ENCODE assay signal across 18 cellular contexts in genomic region chr6:38634518-38634917, GRCh38.
"Had no signal": no experiment of that assay in that cellular context is flagged by ENCODE, and none has a peak within 500 bp of the region (broad histone marks: within the 10 kb centered on the region; RNA-seq: fewer than 3 reads in every experiment).

No MANE protein-coding gene starts in this region.

- H3K9me3 Mint-ChIP-seq: activated T-helper 1 cell treated with anti-CD3 and anti-CD28 coated beads, Interleukin-12 subunit alpha, Interleukin-12 subunit beta, Interleukin-2, Interleukin-4 antibody, amounts not matched to agents 30 ng/mL and 10 ng/mL and 1 ng/mL, durations not matched to agents 14 hours and 24 hours and 36 hours; effector memory CD8-positive, alpha-beta T cell had no signal

- H3K36me3 ChIP-seq: ascending aorta, gastrocnemius medialis, heart right ventricle, pancreas had no signal

- H3K4me3 ChIP-seq: ascending aorta, gastrocnemius medialis, heart right ventricle, lung, pancreas had no signal

- H3K9me3 ChIP-seq: ascending aorta, gastrocnemius medialis, pancreas had no signal

- DNase-seq: activated CD4-positive, alpha-beta T cell treated with anti-CD3 and anti-CD28 coated beads, Interleukin-2, amount 50 U/mL, for 1 hour; activated CD8-positive, alpha-beta memory T cell treated with anti-CD3 and anti-CD28 coated beads for 24 hours; activated naive CD8-positive, alpha-beta T cell treated with anti-CD3 and anti-CD28 coated beads, Interleukin-2, amount 10 ng/mL, durations not matched to agents 7 days and 5 days; dermis blood vessel endothelial cell; effector memory CD8-positive, alpha-beta T cell; gastrocnemius medialis; heart right ventricle; left cardiac atrium; naive thymus-derived CD4-positive, alpha-beta T cell; pancreas; stimulated activated CD4-positive, alpha-beta T cell treated with anti-CD3 and anti-CD28 coated beads, Interleukin-4, amount 100 ng/mL, for 24 hours; stimulated activated naive CD4-positive, alpha-beta T cell treated with Interleukin-2 at 50 U/mL for 16 hours; trophoblast cell had no signal

- H3K27me3 ChIP-seq: ascending aorta, gastrocnemius medialis, heart right ventricle, pancreas had no signal

- ATAC-seq: effector memory CD8-positive, alpha-beta T cell; gastrocnemius medialis; naive thymus-derived CD4-positive, alpha-beta T cell; pancreas had no signal

- H3K27me3 Mint-ChIP-seq: activated naive CD8-positive, alpha-beta T cell treated with anti-CD3 and anti-CD28 coated beads, Interleukin-2, amount 10 ng/mL, durations not matched to agents 7 days and 5 days; effector memory CD8-positive, alpha-beta T cell; naive thymus-derived CD4-positive, alpha-beta T cell had no signal

- H3K27ac Mint-ChIP-seq: activated naive CD8-positive, alpha-beta T cell treated with anti-CD3 and anti-CD28 coated beads, Interleukin-2, amount 10 ng/mL, durations not matched to agents 7 days and 5 days; activated T-helper 1 cell treated with anti-CD3 and anti-CD28 coated beads, Interleukin-12 subunit alpha, Interleukin-12 subunit beta, Interleukin-2, Interleukin-4 antibody, amounts not matched to agents 30 ng/mL and 10 ng/mL and 1 ng/mL, durations not matched to agents 14 hours and 24 hours and 36 hours; effector memory CD8-positive, alpha-beta T cell; T-helper 2 cell treated with Interferon-gamma antibody and Interleukin-4, amounts not matched to agents 5 μg/mL and 100 μg/mL, for 36 hours had no signal

- H3K27ac ChIP-seq: ascending aorta, epithelial cell of prostate, pancreas had no signal

- H3K4me3 Mint-ChIP-seq: activated naive CD8-positive, alpha-beta T cell treated with anti-CD3 and anti-CD28 coated beads, Interleukin-2, amount 10 ng/mL, durations not matched to agents 7 days and 5 days; activated T-helper 1 cell treated with anti-CD3 and anti-CD28 coated beads, Interleukin-12 subunit alpha, Interleukin-12 subunit beta, Interleukin-2, Interleukin-4 antibody, amounts not matched to agents 30 ng/mL and 10 ng/mL and 1 ng/mL, durations not matched to agents 14 hours and 24 hours and 36 hours; effector memory CD8-positive, alpha-beta T cell; T-helper 2 cell treated with Interferon-gamma antibody and Interleukin-4, amounts not matched to agents 5 μg/mL and 100 μg/mL, for 36 hours had no signal
